ENCODE assay signal across 1 cellular context in the genomic region with DNA sequence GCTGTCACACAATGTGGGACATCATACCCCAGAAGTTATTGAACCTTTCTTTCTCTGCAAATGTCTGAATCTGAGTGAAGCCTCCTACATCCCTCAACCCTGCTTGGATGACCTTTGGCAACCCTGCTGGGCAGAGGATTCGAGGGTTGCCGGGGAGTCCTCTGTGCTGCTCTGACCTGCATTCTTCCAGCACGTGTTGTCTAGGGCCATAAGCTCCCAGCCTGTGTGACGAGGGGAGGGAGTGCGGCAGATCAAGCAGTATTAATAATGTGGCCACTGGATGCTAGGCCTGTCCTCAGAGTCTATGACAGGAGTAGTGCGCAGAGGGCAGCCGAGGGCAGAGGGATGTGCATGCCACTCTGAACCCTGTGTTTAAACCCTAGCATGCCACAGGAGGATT.
TF ChIP-seq lines count a peak whose summit lies in the region.

No MANE protein-coding gene starts in this region.

TF ChIP-seq in HepG2, 621 proteins besides CTCF, POLR2A, EP300 and RAD21 (continues in another document):
- TF ChIP-seq NR2F6 (IDR thresholded peaks at IDR 0.05) (no peak), NR2F6 (CRISPR knock-in tag; IDR thresholded peaks at IDR 0.05) (peak; percentile 31; the same call in 1 of the 2 replicates), NR3C1 (CRISPR knock-in tag; IDR thresholded peaks at IDR 0.05) (no peak), RXRB (CRISPR knock-in tag; IDR thresholded peaks at IDR 0.05; ENCODE audit: borderline replicate concordance) (0 out of 2 replicates have a peak, but pooled peaks have one; percentile 27), ZNF552 (CRISPR knock-in tag; IDR thresholded peaks at IDR 0.05; ENCODE audit: borderline replicate concordance) (no peak), STAG1 (CRISPR knock-in tag; IDR thresholded peaks at IDR 0.05) (no peak), ZNF431 (CRISPR knock-in tag; IDR thresholded peaks at IDR 0.05; ENCODE audit: borderline replicate concordance, low read depth) (no peak), ZZZ3 (CRISPR knock-in tag; IDR thresholded peaks at IDR 0.05; ENCODE audit: borderline replicate concordance) (no peak), NPAS2 (CRISPR knock-in tag; IDR thresholded peaks at IDR 0.05; ENCODE audit: borderline replicate concordance) (no peak), BHLHE40 (IDR thresholded peaks at IDR 0.05; ENCODE audit: low read length) (0 out of 2 replicates have a peak, but pooled peaks have one; percentile 9), ZFP36L2 (CRISPR knock-in tag; IDR thresholded peaks at IDR 0.05) (no peak), HOXA9 (CRISPR knock-in tag; IDR thresholded peaks at IDR 0.05; ENCODE audit: borderline replicate concordance) (no peak), ZNF382 (CRISPR knock-in tag; IDR thresholded peaks at IDR 0.05; ENCODE audit: borderline replicate concordance) (no peak), SALL1 (CRISPR knock-in tag; IDR thresholded peaks at IDR 0.05) (peak; percentile 19; the same call in 1 of the 2 replicates), ZNF724P (CRISPR knock-in tag; IDR thresholded peaks at IDR 0.05; ENCODE audit: borderline replicate concordance) (0 out of 2 replicates have a peak, but pooled peaks have one; percentile 55), RXRA (CRISPR knock-in tag; IDR thresholded peaks at IDR 0.05) (peak; percentile 41; the same call in 1 of the 2 replicates), ZNF432 (CRISPR knock-in tag; IDR thresholded peaks at IDR 0.05; ENCODE audit: borderline replicate concordance) (no peak), MIER2 (CRISPR knock-in tag; IDR thresholded peaks at IDR 0.05) (no peak), NFRKB (IDR thresholded peaks at IDR 0.05) (no peak), STAT5B (CRISPR knock-in tag; IDR thresholded peaks at IDR 0.05) (no peak), TCF7 (IDR thresholded peaks at IDR 0.05; ENCODE audit: low read depth) (no peak), MYC (CRISPR knock-in tag; IDR thresholded peaks at IDR 0.05; ENCODE audit: borderline replicate concordance) (peak; percentile 17; the same call in 1 of the 2 replicates), ZBTB7A (CRISPR knock-in tag; IDR thresholded peaks at IDR 0.05) (no peak), FLYWCH1 (CRISPR knock-in tag; IDR thresholded peaks at IDR 0.05) (no peak), BCL6 (CRISPR knock-in tag; IDR thresholded peaks at IDR 0.05) (peak; percentile 24; the same call in 1 of the 2 replicates), MED1 (CRISPR knock-in tag; IDR thresholded peaks at IDR 0.05) (no peak), ZNF788 (CRISPR knock-in tag; IDR thresholded peaks at IDR 0.05; ENCODE audit: borderline replicate concordance) (no peak), ATF7-NPFF (CRISPR knock-in tag; IDR thresholded peaks at IDR 0.05; ENCODE audit: low read depth) (0 out of 2 replicates have a peak, but pooled peaks have one; percentile 30), HNRNPK (IDR thresholded peaks at IDR 0.05; ENCODE audit: low read depth, low read length, poor library complexity, severe bottlenecking) (no peak), TEAD3 (CRISPR knock-in tag; optimal IDR thresholded peaks at IDR 0.05; ENCODE audit: borderline replicate concordance) (peak; percentile 42), RCOR2 (CRISPR knock-in tag; IDR thresholded peaks at IDR 0.05) (no peak), TAF1 (CRISPR knock-in tag; IDR thresholded peaks at IDR 0.05) (no peak), GLI4 (CRISPR knock-in tag; IDR thresholded peaks at IDR 0.05; ENCODE audit: borderline replicate concordance) (no peak), NAIF1 (CRISPR knock-in tag; IDR thresholded peaks at IDR 0.05; ENCODE audit: borderline replicate concordance) (no peak), RARA (CRISPR knock-in tag; IDR thresholded peaks at IDR 0.05) (peak; percentile 38; the same call in 1 of the 2 replicates), DPF2 (CRISPR knock-in tag; IDR thresholded peaks at IDR 0.05; ENCODE audit: borderline replicate concordance, low read depth) (no peak), ZNF383 (CRISPR knock-in tag; IDR thresholded peaks at IDR 0.05; ENCODE audit: borderline replicate concordance) (no peak), KMT2A (CRISPR knock-in tag; IDR thresholded peaks at IDR 0.05) (no peak), SOX13 (IDR thresholded peaks at IDR 0.05) (no peak), SOX13 (CRISPR knock-in tag; conservative IDR thresholded peaks at IDR 0.05 in 1 of 2, IDR thresholded peaks at IDR 0.05 in 1 of 2) (no peak)
- TF ChIP-seq, protein P1, sequence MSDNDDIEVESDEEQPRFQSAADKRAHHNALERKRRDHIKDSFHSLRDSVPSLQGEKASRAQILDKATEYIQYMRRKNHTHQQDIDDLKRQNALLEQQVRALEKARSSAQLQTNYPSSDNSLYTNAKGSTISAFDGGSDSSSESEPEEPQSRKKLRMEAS (IDR thresholded peaks at IDR 0.05) = peak; percentile 76
- TF ChIP-seq, protein P2, sequence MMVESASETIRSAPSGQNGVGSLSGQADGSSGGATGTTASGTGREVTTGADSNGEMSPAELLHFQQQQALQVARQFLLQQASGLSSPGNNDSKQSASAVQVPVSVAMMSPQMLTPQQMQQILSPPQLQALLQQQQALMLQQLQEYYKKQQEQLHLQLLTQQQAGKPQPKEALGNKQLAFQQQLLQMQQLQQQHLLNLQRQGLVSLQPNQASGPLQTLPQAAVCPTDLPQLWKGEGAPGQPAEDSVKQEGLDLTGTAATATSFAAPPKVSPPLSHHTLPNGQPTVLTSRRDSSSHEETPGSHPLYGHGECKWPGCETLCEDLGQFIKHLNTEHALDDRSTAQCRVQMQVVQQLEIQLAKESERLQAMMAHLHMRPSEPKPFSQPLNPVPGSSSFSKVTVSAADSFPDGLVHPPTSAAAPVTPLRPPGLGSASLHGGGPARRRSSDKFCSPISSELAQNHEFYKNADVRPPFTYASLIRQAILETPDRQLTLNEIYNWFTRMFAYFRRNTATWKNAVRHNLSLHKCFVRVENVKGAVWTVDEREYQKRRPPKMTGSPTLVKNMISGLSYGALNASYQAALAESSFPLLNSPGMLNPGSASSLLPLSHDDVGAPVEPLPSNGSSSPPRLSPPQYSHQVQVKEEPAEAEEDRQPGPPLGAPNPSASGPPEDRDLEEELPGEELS (CRISPR knock-in tag; IDR thresholded peaks at IDR 0.05) = no peak
- TF ChIP-seq, protein P3, sequence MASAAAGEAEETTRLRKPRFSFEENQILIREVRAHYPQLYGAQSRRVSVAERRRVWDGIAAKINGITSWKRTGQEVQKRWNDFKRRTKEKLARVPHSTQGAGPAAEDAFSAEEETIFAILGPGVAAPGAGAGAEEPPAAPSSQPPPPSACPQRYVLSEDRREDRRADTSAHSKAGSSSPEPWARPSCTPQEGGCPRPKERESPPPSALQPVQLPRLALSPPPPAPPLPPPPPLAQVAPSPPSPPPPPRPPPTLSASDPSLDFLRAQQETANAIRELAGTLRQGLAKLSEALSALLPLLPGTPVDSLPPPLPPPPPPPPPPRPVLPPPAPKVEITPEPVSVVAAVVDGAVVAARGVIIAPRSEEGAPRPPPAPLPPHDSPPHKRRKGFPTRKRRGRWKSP (CRISPR knock-in tag; IDR thresholded peaks at IDR 0.05) = no peak
- TF ChIP-seq, protein P4, sequence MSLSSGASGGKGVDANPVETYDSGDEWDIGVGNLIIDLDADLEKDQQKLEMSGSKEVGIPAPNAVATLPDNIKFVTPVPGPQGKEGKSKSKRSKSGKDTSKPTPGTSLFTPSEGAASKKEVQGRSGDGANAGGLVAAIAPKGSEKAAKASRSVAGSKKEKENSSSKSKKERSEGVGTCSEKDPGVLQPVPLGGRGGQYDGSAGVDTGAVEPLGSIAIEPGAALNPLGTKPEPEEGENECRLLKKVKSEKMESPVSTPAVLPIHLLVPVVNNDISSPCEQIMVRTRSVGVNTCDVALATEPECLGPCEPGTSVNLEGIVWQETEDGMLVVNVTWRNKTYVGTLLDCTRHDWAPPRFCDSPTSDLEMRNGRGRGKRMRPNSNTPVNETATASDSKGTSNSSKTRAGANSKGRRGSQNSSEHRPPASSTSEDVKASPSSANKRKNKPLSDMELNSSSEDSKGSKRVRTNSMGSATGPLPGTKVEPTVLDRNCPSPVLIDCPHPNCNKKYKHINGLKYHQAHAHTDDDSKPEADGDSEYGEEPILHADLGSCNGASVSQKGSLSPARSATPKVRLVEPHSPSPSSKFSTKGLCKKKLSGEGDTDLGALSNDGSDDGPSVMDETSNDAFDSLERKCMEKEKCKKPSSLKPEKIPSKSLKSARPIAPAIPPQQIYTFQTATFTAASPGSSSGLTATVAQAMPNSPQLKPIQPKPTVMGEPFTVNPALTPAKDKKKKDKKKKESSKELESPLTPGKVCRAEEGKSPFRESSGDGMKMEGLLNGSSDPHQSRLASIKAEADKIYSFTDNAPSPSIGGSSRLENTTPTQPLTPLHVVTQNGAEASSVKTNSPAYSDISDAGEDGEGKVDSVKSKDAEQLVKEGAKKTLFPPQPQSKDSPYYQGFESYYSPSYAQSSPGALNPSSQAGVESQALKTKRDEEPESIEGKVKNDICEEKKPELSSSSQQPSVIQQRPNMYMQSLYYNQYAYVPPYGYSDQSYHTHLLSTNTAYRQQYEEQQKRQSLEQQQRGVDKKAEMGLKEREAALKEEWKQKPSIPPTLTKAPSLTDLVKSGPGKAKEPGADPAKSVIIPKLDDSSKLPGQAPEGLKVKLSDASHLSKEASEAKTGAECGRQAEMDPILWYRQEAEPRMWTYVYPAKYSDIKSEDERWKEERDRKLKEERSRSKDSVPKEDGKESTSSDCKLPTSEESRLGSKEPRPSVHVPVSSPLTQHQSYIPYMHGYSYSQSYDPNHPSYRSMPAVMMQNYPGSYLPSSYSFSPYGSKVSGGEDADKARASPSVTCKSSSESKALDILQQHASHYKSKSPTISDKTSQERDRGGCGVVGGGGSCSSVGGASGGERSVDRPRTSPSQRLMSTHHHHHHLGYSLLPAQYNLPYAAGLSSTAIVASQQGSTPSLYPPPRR (CRISPR knock-in tag; IDR thresholded peaks at IDR 0.05; ENCODE audit: borderline replicate concordance) = no peak
- TF ChIP-seq, protein P5, sequence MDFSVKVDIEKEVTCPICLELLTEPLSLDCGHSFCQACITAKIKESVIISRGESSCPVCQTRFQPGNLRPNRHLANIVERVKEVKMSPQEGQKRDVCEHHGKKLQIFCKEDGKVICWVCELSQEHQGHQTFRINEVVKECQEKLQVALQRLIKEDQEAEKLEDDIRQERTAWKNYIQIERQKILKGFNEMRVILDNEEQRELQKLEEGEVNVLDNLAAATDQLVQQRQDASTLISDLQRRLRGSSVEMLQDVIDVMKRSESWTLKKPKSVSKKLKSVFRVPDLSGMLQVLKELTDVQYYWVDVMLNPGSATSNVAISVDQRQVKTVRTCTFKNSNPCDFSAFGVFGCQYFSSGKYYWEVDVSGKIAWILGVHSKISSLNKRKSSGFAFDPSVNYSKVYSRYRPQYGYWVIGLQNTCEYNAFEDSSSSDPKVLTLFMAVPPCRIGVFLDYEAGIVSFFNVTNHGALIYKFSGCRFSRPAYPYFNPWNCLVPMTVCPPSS (IDR thresholded peaks at IDR 0.05) = no peak
- TF ChIP-seq, protein P6, sequence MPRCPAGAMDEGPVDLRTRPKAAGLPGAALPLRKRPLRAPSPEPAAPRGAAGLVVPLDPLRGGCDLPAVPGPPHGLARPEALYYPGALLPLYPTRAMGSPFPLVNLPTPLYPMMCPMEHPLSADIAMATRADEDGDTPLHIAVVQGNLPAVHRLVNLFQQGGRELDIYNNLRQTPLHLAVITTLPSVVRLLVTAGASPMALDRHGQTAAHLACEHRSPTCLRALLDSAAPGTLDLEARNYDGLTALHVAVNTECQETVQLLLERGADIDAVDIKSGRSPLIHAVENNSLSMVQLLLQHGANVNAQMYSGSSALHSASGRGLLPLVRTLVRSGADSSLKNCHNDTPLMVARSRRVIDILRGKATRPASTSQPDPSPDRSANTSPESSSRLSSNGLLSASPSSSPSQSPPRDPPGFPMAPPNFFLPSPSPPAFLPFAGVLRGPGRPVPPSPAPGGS (CRISPR knock-in tag; IDR thresholded peaks at IDR 0.05) = no peak
- TF ChIP-seq, protein P7, sequence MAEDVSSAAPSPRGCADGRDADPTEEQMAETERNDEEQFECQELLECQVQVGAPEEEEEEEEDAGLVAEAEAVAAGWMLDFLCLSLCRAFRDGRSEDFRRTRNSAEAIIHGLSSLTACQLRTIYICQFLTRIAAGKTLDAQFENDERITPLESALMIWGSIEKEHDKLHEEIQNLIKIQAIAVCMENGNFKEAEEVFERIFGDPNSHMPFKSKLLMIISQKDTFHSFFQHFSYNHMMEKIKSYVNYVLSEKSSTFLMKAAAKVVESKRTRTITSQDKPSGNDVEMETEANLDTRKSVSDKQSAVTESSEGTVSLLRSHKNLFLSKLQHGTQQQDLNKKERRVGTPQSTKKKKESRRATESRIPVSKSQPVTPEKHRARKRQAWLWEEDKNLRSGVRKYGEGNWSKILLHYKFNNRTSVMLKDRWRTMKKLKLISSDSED (CRISPR knock-in tag; IDR thresholded peaks at IDR 0.05) = no peak
- TF ChIP-seq, protein P8, sequence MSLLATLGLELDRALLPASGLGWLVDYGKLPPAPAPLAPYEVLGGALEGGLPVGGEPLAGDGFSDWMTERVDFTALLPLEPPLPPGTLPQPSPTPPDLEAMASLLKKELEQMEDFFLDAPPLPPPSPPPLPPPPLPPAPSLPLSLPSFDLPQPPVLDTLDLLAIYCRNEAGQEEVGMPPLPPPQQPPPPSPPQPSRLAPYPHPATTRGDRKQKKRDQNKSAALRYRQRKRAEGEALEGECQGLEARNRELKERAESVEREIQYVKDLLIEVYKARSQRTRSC (CRISPR knock-in tag; IDR thresholded peaks at IDR 0.05; ENCODE audit: low read depth) = no peak
- TF ChIP-seq, protein P9, sequence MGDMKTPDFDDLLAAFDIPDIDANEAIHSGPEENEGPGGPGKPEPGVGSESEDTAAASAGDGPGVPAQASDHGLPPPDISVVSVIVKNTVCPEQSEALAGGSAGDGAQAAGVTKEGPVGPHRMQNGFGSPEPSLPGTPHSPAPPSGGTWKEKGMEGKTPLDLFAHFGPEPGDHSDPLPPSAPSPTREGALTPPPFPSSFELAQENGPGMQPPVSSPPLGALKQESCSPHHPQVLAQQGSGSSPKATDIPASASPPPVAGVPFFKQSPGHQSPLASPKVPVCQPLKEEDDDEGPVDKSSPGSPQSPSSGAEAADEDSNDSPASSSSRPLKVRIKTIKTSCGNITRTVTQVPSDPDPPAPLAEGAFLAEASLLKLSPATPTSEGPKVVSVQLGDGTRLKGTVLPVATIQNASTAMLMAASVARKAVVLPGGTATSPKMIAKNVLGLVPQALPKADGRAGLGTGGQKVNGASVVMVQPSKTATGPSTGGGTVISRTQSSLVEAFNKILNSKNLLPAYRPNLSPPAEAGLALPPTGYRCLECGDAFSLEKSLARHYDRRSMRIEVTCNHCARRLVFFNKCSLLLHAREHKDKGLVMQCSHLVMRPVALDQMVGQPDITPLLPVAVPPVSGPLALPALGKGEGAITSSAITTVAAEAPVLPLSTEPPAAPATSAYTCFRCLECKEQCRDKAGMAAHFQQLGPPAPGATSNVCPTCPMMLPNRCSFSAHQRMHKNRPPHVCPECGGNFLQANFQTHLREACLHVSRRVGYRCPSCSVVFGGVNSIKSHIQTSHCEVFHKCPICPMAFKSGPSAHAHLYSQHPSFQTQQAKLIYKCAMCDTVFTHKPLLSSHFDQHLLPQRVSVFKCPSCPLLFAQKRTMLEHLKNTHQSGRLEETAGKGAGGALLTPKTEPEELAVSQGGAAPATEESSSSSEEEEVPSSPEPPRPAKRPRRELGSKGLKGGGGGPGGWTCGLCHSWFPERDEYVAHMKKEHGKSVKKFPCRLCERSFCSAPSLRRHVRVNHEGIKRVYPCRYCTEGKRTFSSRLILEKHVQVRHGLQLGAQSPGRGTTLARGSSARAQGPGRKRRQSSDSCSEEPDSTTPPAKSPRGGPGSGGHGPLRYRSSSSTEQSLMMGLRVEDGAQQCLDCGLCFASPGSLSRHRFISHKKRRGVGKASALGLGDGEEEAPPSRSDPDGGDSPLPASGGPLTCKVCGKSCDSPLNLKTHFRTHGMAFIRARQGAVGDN (CRISPR knock-in tag; IDR thresholded peaks at IDR 0.05) = peak; percentile 63
